Comparison of ENCODE assay signal across 1 cellular context in genomic region chr2:26068602-26069298, GRCh38.
A peak's percentile ranks its signal among the peaks of the same experiment; 100 is the strongest.
TF ChIP-seq lines count a peak whose summit lies in the region.

No MANE protein-coding gene starts in this region.

TF ChIP-seq in K562, 482 proteins besides CTCF, POLR2A, EP300 and RAD21 (continued from another document and continues in another):
- no peak for TF ChIP-seq BHLHE40 (IDR thresholded peaks at IDR 0.05; ENCODE audit: low read length)
- no peak for TF ChIP-seq MIER1 (IDR thresholded peaks at IDR 0.05; ENCODE audit: low read depth)
- TF ChIP-seq HDAC1 (IDR thresholded peaks at IDR 0.05) = peak; percentile 49 to 53; a peak in 1 of 4 replicates
- no peak for TF ChIP-seq KDM4B (IDR thresholded peaks at IDR 0.05; ENCODE audit: borderline replicate concordance in 2 of 2, low read depth in 1 of 2)
- TF ChIP-seq MAFF (IDR thresholded peaks at IDR 0.05; ENCODE audit: low read length) = peak; percentile 99
- TF ChIP-seq JUN (IDR thresholded peaks at IDR 0.05; ENCODE audit: borderline replicate concordance, low read depth, low read length) = peak; percentile 78
- TF ChIP-seq JUN (CRISPR knock-in tag; IDR thresholded peaks at IDR 0.05; ENCODE audit: borderline replicate concordance) = no peak
- peak; percentile 95 for TF ChIP-seq SMARCE1 (IDR thresholded peaks at IDR 0.05)
- no peak for TF ChIP-seq FOXJ2 (tag; IDR thresholded peaks at IDR 0.05)
- TF ChIP-seq CBX8 (IDR thresholded peaks at IDR 0.05; ENCODE audit: borderline replicate concordance, extremely low read depth, low read depth, low read length, poor library complexity, severe bottlenecking) = no peak
- no peak for TF ChIP-seq SNRNP70 (optimal IDR thresholded peaks at IDR 0.05; ENCODE audit: low read depth, low read length)
- TF ChIP-seq HCFC1 (IDR thresholded peaks at IDR 0.05; ENCODE audit: low read depth, low read length) = no peak
- no peak for TF ChIP-seq GTF2F1 (IDR thresholded peaks at IDR 0.05; ENCODE audit: low read depth, low read length)
- TF ChIP-seq TOE1 (IDR thresholded peaks at IDR 0.05; ENCODE audit: borderline replicate concordance) = peak; percentile 76; the same call in 1 of the 2 replicates
- no peak for TF ChIP-seq TOE1 (CRISPR knock-in tag; IDR thresholded peaks at IDR 0.05; ENCODE audit: borderline replicate concordance, low read depth)
- no peak for TF ChIP-seq ZKSCAN1 (IDR thresholded peaks at IDR 0.05; ENCODE audit: low read depth, low read length)
- peak; percentile 88 for TF ChIP-seq POLR2AphosphoS5 (IDR thresholded peaks at IDR 0.05; ENCODE audit: control insufficient read depth, insufficient read depth, low read depth, low read length)
- TF ChIP-seq TCF15 (CRISPR knock-in tag; IDR thresholded peaks at IDR 0.05) = no peak
- TF ChIP-seq ELK3 (CRISPR knock-in tag; IDR thresholded peaks at IDR 0.05) = no peak
- no peak for TF ChIP-seq ZNF398 (CRISPR knock-in tag; IDR thresholded peaks at IDR 0.05)
- no peak for TF ChIP-seq RFX5 (IDR thresholded peaks at IDR 0.05; ENCODE audit: low read depth, low read length)
- TF ChIP-seq NCOA2 (IDR thresholded peaks at IDR 0.05; ENCODE audit: partially characterized antibody in 2 of 2) = peak in 1 of 2 experiments; percentile 73
- TF ChIP-seq ZNF3 (CRISPR knock-in tag; IDR thresholded peaks at IDR 0.05) = no peak
- TF ChIP-seq EGR1 (conservative IDR thresholded peaks at IDR 0.05) = no peak
- TF ChIP-seq U2AF1 (optimal IDR thresholded peaks at IDR 0.05; ENCODE audit: low read depth, low read length) = no peak
- peak; percentile 54; the same call in 1 of the 2 replicates for TF ChIP-seq ZBTB40 (IDR thresholded peaks at IDR 0.05)
- no peak for TF ChIP-seq ZBTB40 (CRISPR knock-in tag; IDR thresholded peaks at IDR 0.05)
- TF ChIP-seq BRF2 (IDR thresholded peaks at IDR 0.05; ENCODE audit: borderline replicate concordance, insufficient read depth, insufficient read length) = no peak
- TF ChIP-seq NR2C1 (IDR thresholded peaks at IDR 0.05) = no peak
- 0 out of 2 replicates have a peak, but pooled peaks have one; percentile 7 for TF ChIP-seq NR2C1 (tag; IDR thresholded peaks at IDR 0.05)
- TF ChIP-seq NR3C1 (CRISPR knock-in tag; IDR thresholded peaks at IDR 0.05) = no peak
- TF ChIP-seq ZFX (CRISPR knock-in tag; IDR thresholded peaks at IDR 0.05) = no peak
- no peak; the same call in 1 of the 2 replicates for TF ChIP-seq NFRKB (IDR thresholded peaks at IDR 0.05; ENCODE audit: low read depth)
- no peak for TF ChIP-seq THAP7 (CRISPR knock-in tag; IDR thresholded peaks at IDR 0.05)
- peak; percentile 34; the same call in 1 of the 2 replicates for TF ChIP-seq L3MBTL2 (IDR thresholded peaks at IDR 0.05)
- no peak for TF ChIP-seq PPARD (CRISPR knock-in tag; IDR thresholded peaks at IDR 0.05)
- peak; percentile 98 for TF ChIP-seq DPF2 (IDR thresholded peaks at IDR 0.05)
- TF ChIP-seq HOXB6 (CRISPR knock-in tag; IDR thresholded peaks at IDR 0.05; ENCODE audit: borderline replicate concordance) = no peak
- TF ChIP-seq TFAM (CRISPR knock-in tag; conservative IDR thresholded peaks at IDR 0.05) = no peak
- peak; percentile 83 for TF ChIP-seq MTA1 (IDR thresholded peaks at IDR 0.05; ENCODE audit: borderline replicate concordance)
- no peak for TF ChIP-seq ZNF57 (CRISPR knock-in tag; IDR thresholded peaks at IDR 0.05)
- TF ChIP-seq GABPB2 (CRISPR knock-in tag; conservative IDR thresholded peaks at IDR 0.05) = no peak
- TF ChIP-seq TAL1 (IDR thresholded peaks at IDR 0.05) = peak; percentile 91
- TF ChIP-seq ZNF644 (tag; IDR thresholded peaks at IDR 0.05; ENCODE audit: low read depth) = no peak
- no peak for TF ChIP-seq PHTF2 (CRISPR knock-in tag; IDR thresholded peaks at IDR 0.05)
- no peak for TF ChIP-seq SNIP1 (IDR thresholded peaks at IDR 0.05; ENCODE audit: low read depth)
- no peak for TF ChIP-seq RUNX1 (IDR thresholded peaks at IDR 0.05; ENCODE audit: low read depth)
- no peak for TF ChIP-seq CHD4 (IDR thresholded peaks at IDR 0.05; ENCODE audit: insufficient read depth, insufficient replicate concordance, low read depth, low read length, poor library complexity, severe bottlenecking)
- peak; percentile 93 for TF ChIP-seq TCF3 (CRISPR knock-in tag; IDR thresholded peaks at IDR 0.05)
- TF ChIP-seq TSHZ1 (CRISPR knock-in tag; IDR thresholded peaks at IDR 0.05) = no peak
- no peak for TF ChIP-seq OTX1 (CRISPR knock-in tag; IDR thresholded peaks at IDR 0.05)
- TF ChIP-seq NEUROD1 (IDR thresholded peaks at IDR 0.05; ENCODE audit: borderline replicate concordance, low read depth, low read length, partially characterized antibody) = peak; percentile 85
- TF ChIP-seq ADNP (tag; IDR thresholded peaks at IDR 0.05) = peak; percentile 87
- TF ChIP-seq KLF6 (CRISPR knock-in tag; IDR thresholded peaks at IDR 0.05; ENCODE audit: borderline replicate concordance) = peak; percentile 16; the same call in 1 of the 2 replicates
